19 cellular contexts compared by ENCODE assay signal in genomic region chr14:61140872-61141271, GRCh38.
DNase-seq lines count a peak whose midpoint lies in the region; ATAC-seq, FAIRE-seq and TF ChIP-seq lines count a peak whose summit lies in the region.
"Had no signal": no experiment of that assay in that cellular context is flagged by ENCODE, and none has a peak within 500 bp of the region (broad histone marks: within the 10 kb centered on the region; RNA-seq: fewer than 3 reads in every experiment).

No MANE protein-coding gene starts in this region.

- no peaks in the 10 kb centered on the region for H3K4me1 ChIP-seq in pancreas
- H3K4me1 ChIP-seq in gastroesophageal sphincter: peaks cover 2 to 12% (median 6%) of the 10 kb centered on the region in 3 donors

- TF ChIP-seq CTCF in pancreas (IDR thresholded peaks at IDR 0.05) (no peak), gastroesophageal sphincter (IDR thresholded peaks at IDR 0.05) (no peak)

- ATAC-seq in GM21529 (IDR thresholded peaks at IDR 0.05; ENCODE audit: unreplicated experiment): no peak
- ATAC-seq in pancreas: no peak
- ATAC-seq in gastroesophageal sphincter: no peak
- ATAC-seq: stimulated activated effector memory CD8-positive, alpha-beta T cell treated with anti-CD3 and anti-CD28 coated beads, Interleukin-12 subunit alpha, Interleukin-12 subunit beta, amount 100 ng/mL, for 72 hours had no signal

- H3K27me3 ChIP-seq in pancreas (no peaks in the 10 kb centered on the region), gastroesophageal sphincter (no peaks in the 10 kb centered on the region)

- H3K27ac ChIP-seq in pancreas (no peak overlapping the region), gastroesophageal sphincter (no peak overlapping the region)
- H3K27ac ChIP-seq: PC-9 had no signal

- H3K36me3 ChIP-seq in pancreas (no peaks in the 10 kb centered on the region), gastroesophageal sphincter (no peaks in the 10 kb centered on the region)

- no peak overlapping the region for H3K4me3 ChIP-seq in pancreas
- no peak overlapping the region for H3K4me3 ChIP-seq in gastroesophageal sphincter
- H3K4me3 ChIP-seq: PC-9 had no signal

- DNase-seq in A172 (ENCODE audit: low spot score) (peak; percentile 65), HCEC 1CT (peak; percentile 87), SW480 (ENCODE audit: low spot score) (peak; percentile 31), fibroblast of peridontal ligament (ENCODE audit: extremely low read depth) (peak; percentile 84), pancreas (no peak)
- no peak for DNase-seq in activated CD4-positive, CD25-positive, alpha-beta regulatory T cell treated with anti-CD3 and anti-CD28 coated beads, Interleukin-2, amount 50 U/mL, for 72 hours
- DNase-seq: activated CD4-positive, alpha-beta T cell treated with anti-CD3 and anti-CD28 coated beads for 1 hour; activated T-cell treated with anti-CD3 and anti-CD28 coated beads, Interleukin-2, amount 50 U/mL, for 24 hours; aorta; DMS79 treated with DMSO at 0.1 percent for 48 hours; effector CD4-positive, alpha-beta T cell; head of caudate nucleus; Kasumi-1; NCI-H2171 treated with DMSO at 0.1 percent for 48 hours; PC-9; stimulated activated CD4-positive, alpha-beta T cell treated with anti-CD3 and anti-CD28 coated beads, Interleukin-4, amount 100 ng/mL, for 24 hours had no signal

- H3K9me3 ChIP-seq in pancreas: no peaks in the 10 kb centered on the region
- H3K9me3 ChIP-seq in gastroesophageal sphincter: no peaks in the 10 kb centered on the region

- no peak for TF ChIP-seq POLR2A in gastroesophageal sphincter (IDR thresholded peaks at IDR 0.05)

- intact Hi-C loops in pancreas (cut with DNase I): no loop called here

- FAIRE-seq in pancreas (lab: Jason Lieb, UNC): no peak

- no peak for TF ChIP-seq EP300 in gastroesophageal sphincter (IDR thresholded peaks at IDR 0.05)

Comparison
In these comparisons a context has a peak if more than half of its experiments do, and no peak if none do; other contexts are left out.
1. DNase-seq: peak in A172 (single experiment), HCEC 1CT (single experiment), SW480 (single experiment) and fibroblast of peridontal ligament (single experiment); none in activated CD4-positive, CD25-positive, alpha-beta regulatory T cell treated with anti-CD3 and anti-CD28 coated beads, Interleukin-2, amount 50 U/mL, for 72 hours (single experiment) and pancreas (0 of 6).